ENCODE assay signal across 1 cellular context in the genomic region with DNA sequence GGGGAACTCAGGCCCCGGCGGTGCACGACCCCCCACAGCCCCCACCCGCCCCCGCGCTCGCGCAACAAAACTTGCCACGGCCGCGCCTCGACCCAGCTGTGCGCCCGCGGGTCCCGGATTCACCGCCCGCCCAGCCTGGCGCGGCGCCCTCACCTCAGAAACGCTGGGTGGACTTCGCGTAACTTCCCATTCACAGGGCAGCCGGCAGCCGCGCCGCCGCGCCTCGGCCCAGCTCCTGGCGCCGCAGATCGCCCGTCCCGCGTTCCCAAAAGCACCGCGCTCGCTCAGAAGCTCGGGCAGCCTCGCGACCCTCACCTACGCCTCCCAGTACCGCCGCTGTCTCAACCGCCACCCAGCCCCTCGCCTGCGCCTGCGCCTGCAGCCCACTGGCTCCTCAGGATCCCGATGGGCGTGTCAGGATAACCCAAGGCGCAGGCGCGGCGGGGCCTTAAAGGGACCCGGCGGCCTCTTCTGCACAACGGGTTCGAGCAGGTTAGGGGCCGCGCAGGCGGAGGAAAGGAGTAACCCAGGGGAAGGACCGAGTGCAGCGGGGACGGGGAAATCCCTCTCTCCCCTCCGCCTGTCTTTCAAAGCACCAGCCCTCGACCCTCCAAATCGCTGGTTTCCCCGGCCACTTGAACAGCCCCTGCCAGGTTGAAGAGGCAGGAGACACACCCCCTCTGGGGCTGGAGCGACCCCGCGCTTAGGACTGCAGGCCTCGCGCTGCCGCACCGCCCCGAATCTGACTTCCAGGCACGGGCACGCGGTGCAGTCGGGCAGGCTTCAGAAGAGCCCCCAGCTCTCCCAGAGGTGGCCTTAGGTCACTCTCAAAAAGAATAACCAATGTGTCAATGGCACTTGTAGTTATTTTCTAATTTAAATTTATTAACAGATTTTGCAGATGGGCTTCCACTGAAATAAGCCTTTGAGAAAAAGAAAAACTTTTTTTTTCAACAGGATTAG.
A peak's percentile ranks its signal among the peaks of the same experiment; 100 is the strongest.
TF ChIP-seq lines count a peak whose summit lies in the region.

A gene (minus strand): TSS at position 380 of the 963 bp plus-strand sequence.

TF ChIP-seq in WTC11, 78 proteins besides CTCF, POLR2A, EP300 and RAD21 (continued from another document):
- TF ChIP-seq, protein P1, sequence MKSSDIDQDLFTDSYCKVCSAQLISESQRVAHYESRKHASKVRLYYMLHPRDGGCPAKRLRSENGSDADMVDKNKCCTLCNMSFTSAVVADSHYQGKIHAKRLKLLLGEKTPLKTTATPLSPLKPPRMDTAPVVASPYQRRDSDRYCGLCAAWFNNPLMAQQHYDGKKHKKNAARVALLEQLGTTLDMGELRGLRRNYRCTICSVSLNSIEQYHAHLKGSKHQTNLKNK (CRISPR knock-in tag; IDR thresholded peaks at IDR 0.05) = no peak
- TF ChIP-seq TCF7 (CRISPR knock-in tag; IDR thresholded peaks at IDR 0.05; ENCODE audit: low read depth) (peak; percentile 20; the same call in 1 of the 2 replicates), NFE2L1 (CRISPR knock-in tag; IDR thresholded peaks at IDR 0.05) (peak; percentile 85), NR2C2 (CRISPR knock-in tag; IDR thresholded peaks at IDR 0.05) (peak; percentile 46; the same call in 1 of the 2 replicates), ETV6 (CRISPR knock-in tag; IDR thresholded peaks at IDR 0.05) (peak; percentile 94; the same call in 1 of the 2 replicates), ZNF423 (CRISPR knock-in tag; IDR thresholded peaks at IDR 0.05) (no peak), PRRX2 (CRISPR knock-in tag; IDR thresholded peaks at IDR 0.05) (no peak)
- TF ChIP-seq, protein P2, sequence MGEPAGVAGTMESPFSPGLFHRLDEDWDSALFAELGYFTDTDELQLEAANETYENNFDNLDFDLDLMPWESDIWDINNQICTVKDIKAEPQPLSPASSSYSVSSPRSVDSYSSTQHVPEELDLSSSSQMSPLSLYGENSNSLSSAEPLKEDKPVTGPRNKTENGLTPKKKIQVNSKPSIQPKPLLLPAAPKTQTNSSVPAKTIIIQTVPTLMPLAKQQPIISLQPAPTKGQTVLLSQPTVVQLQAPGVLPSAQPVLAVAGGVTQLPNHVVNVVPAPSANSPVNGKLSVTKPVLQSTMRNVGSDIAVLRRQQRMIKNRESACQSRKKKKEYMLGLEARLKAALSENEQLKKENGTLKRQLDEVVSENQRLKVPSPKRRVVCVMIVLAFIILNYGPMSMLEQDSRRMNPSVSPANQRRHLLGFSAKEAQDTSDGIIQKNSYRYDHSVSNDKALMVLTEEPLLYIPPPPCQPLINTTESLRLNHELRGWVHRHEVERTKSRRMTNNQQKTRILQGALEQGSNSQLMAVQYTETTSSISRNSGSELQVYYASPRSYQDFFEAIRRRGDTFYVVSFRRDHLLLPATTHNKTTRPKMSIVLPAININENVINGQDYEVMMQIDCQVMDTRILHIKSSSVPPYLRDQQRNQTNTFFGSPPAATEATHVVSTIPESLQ (CRISPR knock-in tag; IDR thresholded peaks at IDR 0.05) = no peak; the same call in 1 of the 2 replicates
- TF ChIP-seq, protein P3, sequence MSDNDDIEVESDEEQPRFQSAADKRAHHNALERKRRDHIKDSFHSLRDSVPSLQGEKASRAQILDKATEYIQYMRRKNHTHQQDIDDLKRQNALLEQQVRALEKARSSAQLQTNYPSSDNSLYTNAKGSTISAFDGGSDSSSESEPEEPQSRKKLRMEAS (CRISPR knock-in tag; IDR thresholded peaks at IDR 0.05) = peak; percentile 99
